Comparison of ENCODE assay signal across 18 cellular contexts in genomic region chr15:79128556-79128955, GRCh38. TPM values are rescaled to one million over a fixed set of nuclear protein-coding genes. Genes with fewer than 3 reads are reported as not detected.
DNase-seq lines count a peak whose midpoint lies in the region; ATAC-seq and TF ChIP-seq lines count a peak whose summit lies in the region.
"Had no signal": no experiment of that assay in that cellular context is flagged by ENCODE, and none has a peak within 500 bp of the region (broad histone marks: within the 10 kb centered on the region; RNA-seq: fewer than 3 reads in every experiment).

No MANE protein-coding gene starts in this region.

- intact Hi-C loops in left cardiac atrium (cut with DNase I): no loop called here

- ATAC-seq in left cardiac atrium: no peak
- ATAC-seq: GM12878 had no signal

- H3K36me3 ChIP-seq in endodermal cell (ENCODE audit: control insufficient read depth, insufficient read depth, low read length): no peaks in the 10 kb centered on the region
- H3K36me3 ChIP-seq: BE2C, BLaER1 had no signal

- H3K4me3 ChIP-seq in endodermal cell (ENCODE audit: low read length): no peak overlapping the region
- H3K4me3 ChIP-seq: BLaER1, GM12878 had no signal

- peaks cover 23% of the 10 kb centered on the region for H3K9me3 ChIP-seq in endodermal cell (ENCODE audit: control insufficient read depth, low read length)
- H3K9me3 ChIP-seq: BE2C had no signal

- peaks cover 23% of the 10 kb centered on the region for H3K9me3 Mint-ChIP-seq in endodermal cell
- H3K9me3 Mint-ChIP-seq: CD4-positive, alpha-beta memory T cell; CD8-positive, alpha-beta memory T cell had no signal

- H3K9ac ChIP-seq in endodermal cell (ENCODE audit: extremely low read depth, low read length, poor library complexity, severe bottlenecking): no peak overlapping the region
- H3K9ac ChIP-seq: BLaER1 had no signal

- WGBS in endodermal cell (ENCODE audit: insufficient coverage in 1 of 2, insufficient read length in 1 of 2), 2 experiments: 91 to 96% methylated on average over 3 of the region's 3 CpGs

- H3K4me1 Mint-ChIP-seq in endodermal cell: peaks cover 3% of the 10 kb centered on the region
- H3K4me1 Mint-ChIP-seq: CD14-positive monocyte; CD4-positive, alpha-beta memory T cell; CD4-positive, CD25-positive, alpha-beta regulatory T cell; CD8-positive, alpha-beta memory T cell had no signal

- no peaks in the 10 kb centered on the region for H3K4me1 ChIP-seq in endodermal cell (ENCODE audit: control insufficient read depth, insufficient read depth, low read length)
- H3K4me1 ChIP-seq: BE2C, BLaER1 had no signal

- DNase-seq in cerebellar cortex (ENCODE audit: low spot score): peak; percentile 96
- peak; percentile 83 for DNase-seq in cerebellum (ENCODE audit: low spot score)
- no peak for DNase-seq in NCI-H526 treated with DMSO at 0.1 percent for 48 hours (lab: John Stamatoyannopoulos, UW)
- DNase-seq in endodermal cell: no peak
- DNase-seq in left cardiac atrium: no peak
- DNase-seq: 8988T; ACHN; BE2C; Calu3; CD4-positive, alpha-beta memory T cell; CD4-positive, CD25-positive, alpha-beta regulatory T cell; CD8-positive, alpha-beta memory T cell; COR-L47; DMS79 treated with DMSO at 0.1 percent for 48 hours; GDM1 had no signal

- H3K27ac ChIP-seq in endodermal cell (ENCODE audit: low read depth, low read length): no peak overlapping the region
- H3K27ac ChIP-seq: BLaER1 had no signal

- H3K27me3 ChIP-seq in endodermal cell (ENCODE audit: control insufficient read depth, insufficient read depth, low read length, poor library complexity, severe bottlenecking): no peaks in the 10 kb centered on the region
- H3K27me3 ChIP-seq: BE2C, BLaER1 had no signal

- H3K27ac Mint-ChIP-seq in endodermal cell: no peak overlapping the region
- H3K27ac Mint-ChIP-seq: CD14-positive monocyte; CD4-positive, alpha-beta memory T cell; CD4-positive, CD25-positive, alpha-beta regulatory T cell; CD8-positive, alpha-beta memory T cell had no signal

- H3K36me3 Mint-ChIP-seq in endodermal cell (ENCODE audit: low read depth): no peaks in the 10 kb centered on the region
- H3K36me3 Mint-ChIP-seq: CD14-positive monocyte; CD4-positive, alpha-beta memory T cell; CD4-positive, CD25-positive, alpha-beta regulatory T cell; CD8-positive, alpha-beta memory T cell had no signal

- peaks cover 10% of the 10 kb centered on the region for H3K27me3 Mint-ChIP-seq in endodermal cell (ENCODE audit: insufficient read depth)

- no peak for TF ChIP-seq CTCF in endodermal cell (conservative IDR thresholded peaks at IDR 0.05)

- no peak overlapping the region for H3K4me3 Mint-ChIP-seq in endodermal cell
- H3K4me3 Mint-ChIP-seq: CD14-positive monocyte; CD4-positive, alpha-beta memory T cell; CD4-positive, CD25-positive, alpha-beta regulatory T cell; CD8-positive, alpha-beta memory T cell had no signal

RNA-seq across cellular contexts. Expression of gene RASGRF1, which starts 38.0 kb away (rescaled TPM):
- total RNA-seq in cerebellum (16.9 TPM), endodermal cell (under 1 TPM in 1 of 2 donors, not detected in 1; 0.20 TPM), left cardiac atrium (not detected)
- polyA plus RNA-seq in endodermal cell (2013, experiment 1 of 2): 0.07 TPM
- not detected for polyA plus RNA-seq in endodermal cell (2013, experiment 2 of 2)
- total RNA-seq: CD4-positive, alpha-beta memory T cell; CD4-positive, CD25-positive, alpha-beta regulatory T cell; CD8-positive, alpha-beta memory T cell had no signal
- polyA plus RNA-seq: CD14-positive monocyte; CD4-positive, alpha-beta memory T cell; CD4-positive, CD25-positive, alpha-beta regulatory T cell; CD8-positive, alpha-beta memory T cell had no signal

Comparison
In these comparisons a context has a peak if more than half of its experiments do, and no peak if none do; other contexts are left out.
1. DNase-seq: peak in cerebellar cortex (single experiment) and cerebellum (single experiment); none in NCI-H526 treated with DMSO at 0.1 percent for 48 hours (single experiment), endodermal cell (single experiment) and left cardiac atrium (single experiment).
2. RNA of gene RASGRF1, which starts 38.0 kb away (total RNA-seq): 16.9 TPM in cerebellum (single experiment); 0.20 TPM in endodermal cell and not detected in left cardiac atrium; every median in the first group is over 10 times any median in the second.